Comparison of ENCODE assay signal across 8 cellular contexts in the genomic region with DNA sequence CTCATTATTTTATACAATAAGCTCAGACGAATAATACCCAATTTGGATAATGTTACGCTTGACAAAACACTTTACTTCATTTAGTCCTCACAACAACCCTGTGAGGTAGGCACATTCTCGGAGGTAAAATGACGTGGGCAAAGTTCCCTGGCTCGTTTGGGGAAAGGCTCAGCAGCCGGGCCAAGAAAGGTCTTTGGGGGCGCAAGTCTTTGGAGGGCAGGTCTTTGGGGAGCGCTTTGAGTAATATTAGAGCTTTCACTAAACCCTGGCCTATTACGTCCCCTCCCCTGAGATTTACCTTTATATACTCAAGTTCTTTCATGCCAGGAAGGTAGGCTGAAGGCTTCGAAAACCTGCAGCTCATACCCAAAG. TPM values are rescaled to one million over a fixed set of nuclear protein-coding genes. Genes with fewer than 3 reads are reported as not detected.
DNase-seq lines count a peak whose midpoint lies in the region; ATAC-seq and TF ChIP-seq lines count a peak whose summit lies in the region.

No MANE protein-coding gene starts in this region.

- H3K9ac ChIP-seq in GM23248, result peak overlapping the region; percentile 87

- TF ChIP-seq CTCF in 22Rv1 (IDR thresholded peaks at IDR 0.05), result no peak
- TF ChIP-seq CTCF in WTC11 (IDR thresholded peaks at IDR 0.05), result no peak
- TF ChIP-seq CTCF in glutamatergic neuron (IDR thresholded peaks at IDR 0.05; ENCODE audit: partially characterized antibody, unreplicated experiment), result no peak
- TF ChIP-seq CTCF in sigmoid colon (IDR thresholded peaks at IDR 0.05), result no peak

- H3K27me3 Mint-ChIP-seq in WTC11 (ENCODE audit: low read depth), result no peaks in the 10 kb centered on the region
- H3K27me3 Mint-ChIP-seq in glutamatergic neuron (ENCODE audit: unreplicated experiment), result peaks cover 4% of the 10 kb centered on the region

- DNase-seq in GM23248, result peak; percentile 28
- DNase-seq in WTC11 (ENCODE audit: low spot score), result no peak
- DNase-seq in glutamatergic neuron, result no peak
- DNase-seq in sigmoid colon, result no peak
- no peak for DNase-seq in GDM1 (lab: John Stamatoyannopoulos, UW)
- no peak for DNase-seq in cortex of kidney (lab: John Stamatoyannopoulos, UW)

- no peaks in the 10 kb centered on the region for H3K36me3 ChIP-seq in GM23248 (ENCODE audit: low read depth)
- no peaks in the 10 kb centered on the region for H3K36me3 ChIP-seq in sigmoid colon

- H3K4me3 Mint-ChIP-seq in WTC11 (peak overlapping the region; percentile 97), glutamatergic neuron (ENCODE audit: unreplicated experiment) (peak overlapping the region; percentile 98)

- H3K4me2 ChIP-seq in GM23248 (ENCODE audit: unreplicated experiment), result peak overlapping the region; percentile 83

- POLR2A ChIA-PET in WTC11 (lab: Charles Lee), result interaction anchor here (1.2 to 2.2 kb wide), 2 partner anchors 137 to 173 kb away, joined by 4 to 7 read pairs; no protein-coding TSS in a partner anchor

- no peak for TF ChIP-seq EP300 in sigmoid colon (IDR thresholded peaks at IDR 0.05)

- H3K4me3 ChIP-seq in GM23248 (peak overlapping the region; percentile 82), sigmoid colon (peak overlapping the region; percentile 64 to 77 (median 70))

- H3K9me3 Mint-ChIP-seq in WTC11, result no peaks in the 10 kb centered on the region
- peaks cover 9% of the 10 kb centered on the region for H3K9me3 Mint-ChIP-seq in glutamatergic neuron (ENCODE audit: unreplicated experiment)

- H3K4me1 ChIP-seq in GM23248 (ENCODE audit: insufficient read depth), result peaks cover 49% of the 10 kb centered on the region
- H3K4me1 ChIP-seq in sigmoid colon, result peaks cover 0 to 28% (median 19%) of the 10 kb centered on the region in 4 donors

- no peaks in the 10 kb centered on the region for H3K36me3 Mint-ChIP-seq in WTC11
- no peaks in the 10 kb centered on the region for H3K36me3 Mint-ChIP-seq in glutamatergic neuron (ENCODE audit: unreplicated experiment)

- H3K27ac ChIP-seq in 22Rv1, result peak overlapping the region; percentile 72
- peak overlapping the region; percentile 75 for H3K27ac ChIP-seq in GM23248
- H3K27ac ChIP-seq in sigmoid colon, result peak overlapping the region; percentile 91 to 97 (median 94)

- H3K4me1 Mint-ChIP-seq in WTC11 (peaks cover 8% of the 10 kb centered on the region), glutamatergic neuron (ENCODE audit: low read depth, unreplicated experiment) (no peaks in the 10 kb centered on the region)

- peak overlapping the region; percentile 92 for H2AFZ ChIP-seq in GM23248

- H3K9me3 ChIP-seq in GM23248 (ENCODE audit: low read depth) (no peaks in the 10 kb centered on the region), sigmoid colon (no peaks in the 10 kb centered on the region)

- H3K27me3 ChIP-seq in GM23248 (replicated peaks; ENCODE audit: insufficient read depth) (no peaks in the 10 kb centered on the region), sigmoid colon (no peaks in the 10 kb centered on the region)

- no peaks in the 10 kb centered on the region for H4K20me1 ChIP-seq in GM23248 (ENCODE audit: insufficient read depth)

- H3K27ac Mint-ChIP-seq in WTC11 (peak overlapping the region; percentile 96; the same call in 1 of the 2 replicates), glutamatergic neuron (ENCODE audit: unreplicated experiment) (peak overlapping the region; percentile 92)

- H3F3A ChIP-seq in GM23248 (ENCODE audit: insufficient read depth), result peaks cover 47% of the 10 kb centered on the region

- intact Hi-C loops in sigmoid colon (cut with DNase I), result loop anchor here (1.0 to 5.0 kb wide), 6 partner anchors 25 to 501 kb away; a partner anchor contains a TSS

- CTCF ChIA-PET in WTC11 (lab: Charles Lee), result interaction anchor here (0.7 to 1.9 kb wide), 4 partner anchors 41 to 503 kb away, joined by 3 to 11 read pairs (median 6); a partner anchor contains a TSS

- 13 to 14% methylated on average over 10 of the region's 10 CpGs for WGBS in GM23248 (ENCODE audit: low coverage in 1 of 2, low lambda C conversion rate in 2 of 2, missing lambda C conversion rate in 2 of 2), 2 experiments
- 7 to 18% methylated on average over 10 of the region's 10 CpGs for WGBS in sigmoid colon, 2 donors

- peaks cover 40% of the 10 kb centered on the region for H3K79me2 ChIP-seq in GM23248 (ENCODE audit: insufficient read depth)

- in situ Hi-C loops in GM23248 (cut with MboI), result no loop called here

- no peak for TF ChIP-seq POLR2A in sigmoid colon (IDR thresholded peaks at IDR 0.05)

- H3K9me2 ChIP-seq in GM23248 (ENCODE audit: insufficient read depth), result no peaks in the 10 kb centered on the region

- peak; percentile 8 for ATAC-seq in WTC11
- no peak for ATAC-seq in GM21367 (IDR thresholded peaks at IDR 0.05; ENCODE audit: unreplicated experiment)

TF ChIP-seq in WTC11, 78 proteins besides CTCF, POLR2A, EP300 and RAD21 (continues in another document):
- TF ChIP-seq ZNF671 (CRISPR knock-in tag; IDR thresholded peaks at IDR 0.05) (no peak), NR2C2 (CRISPR knock-in tag; IDR thresholded peaks at IDR 0.05) (no peak), ZNF416 (CRISPR knock-in tag; IDR thresholded peaks at IDR 0.05) (no peak)
- TF ChIP-seq, protein P1, sequence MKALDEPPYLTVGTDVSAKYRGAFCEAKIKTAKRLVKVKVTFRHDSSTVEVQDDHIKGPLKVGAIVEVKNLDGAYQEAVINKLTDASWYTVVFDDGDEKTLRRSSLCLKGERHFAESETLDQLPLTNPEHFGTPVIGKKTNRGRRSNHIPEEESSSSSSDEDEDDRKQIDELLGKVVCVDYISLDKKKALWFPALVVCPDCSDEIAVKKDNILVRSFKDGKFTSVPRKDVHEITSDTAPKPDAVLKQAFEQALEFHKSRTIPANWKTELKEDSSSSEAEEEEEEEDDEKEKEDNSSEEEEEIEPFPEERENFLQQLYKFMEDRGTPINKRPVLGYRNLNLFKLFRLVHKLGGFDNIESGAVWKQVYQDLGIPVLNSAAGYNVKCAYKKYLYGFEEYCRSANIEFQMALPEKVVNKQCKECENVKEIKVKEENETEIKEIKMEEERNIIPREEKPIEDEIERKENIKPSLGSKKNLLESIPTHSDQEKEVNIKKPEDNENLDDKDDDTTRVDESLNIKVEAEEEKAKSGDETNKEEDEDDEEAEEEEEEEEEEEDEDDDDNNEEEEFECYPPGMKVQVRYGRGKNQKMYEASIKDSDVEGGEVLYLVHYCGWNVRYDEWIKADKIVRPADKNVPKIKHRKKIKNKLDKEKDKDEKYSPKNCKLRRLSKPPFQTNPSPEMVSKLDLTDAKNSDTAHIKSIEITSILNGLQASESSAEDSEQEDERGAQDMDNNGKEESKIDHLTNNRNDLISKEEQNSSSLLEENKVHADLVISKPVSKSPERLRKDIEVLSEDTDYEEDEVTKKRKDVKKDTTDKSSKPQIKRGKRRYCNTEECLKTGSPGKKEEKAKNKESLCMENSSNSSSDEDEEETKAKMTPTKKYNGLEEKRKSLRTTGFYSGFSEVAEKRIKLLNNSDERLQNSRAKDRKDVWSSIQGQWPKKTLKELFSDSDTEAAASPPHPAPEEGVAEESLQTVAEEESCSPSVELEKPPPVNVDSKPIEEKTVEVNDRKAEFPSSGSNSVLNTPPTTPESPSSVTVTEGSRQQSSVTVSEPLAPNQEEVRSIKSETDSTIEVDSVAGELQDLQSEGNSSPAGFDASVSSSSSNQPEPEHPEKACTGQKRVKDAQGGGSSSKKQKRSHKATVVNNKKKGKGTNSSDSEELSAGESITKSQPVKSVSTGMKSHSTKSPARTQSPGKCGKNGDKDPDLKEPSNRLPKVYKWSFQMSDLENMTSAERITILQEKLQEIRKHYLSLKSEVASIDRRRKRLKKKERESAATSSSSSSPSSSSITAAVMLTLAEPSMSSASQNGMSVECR (CRISPR knock-in tag; IDR thresholded peaks at IDR 0.05; ENCODE audit: borderline replicate concordance), result no peak
- TF ChIP-seq, protein P2, sequence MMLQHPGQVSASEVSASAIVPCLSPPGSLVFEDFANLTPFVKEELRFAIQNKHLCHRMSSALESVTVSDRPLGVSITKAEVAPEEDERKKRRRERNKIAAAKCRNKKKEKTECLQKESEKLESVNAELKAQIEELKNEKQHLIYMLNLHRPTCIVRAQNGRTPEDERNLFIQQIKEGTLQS (CRISPR knock-in tag; conservative IDR thresholded peaks at IDR 0.05), result no peak
- TF ChIP-seq, protein P3, sequence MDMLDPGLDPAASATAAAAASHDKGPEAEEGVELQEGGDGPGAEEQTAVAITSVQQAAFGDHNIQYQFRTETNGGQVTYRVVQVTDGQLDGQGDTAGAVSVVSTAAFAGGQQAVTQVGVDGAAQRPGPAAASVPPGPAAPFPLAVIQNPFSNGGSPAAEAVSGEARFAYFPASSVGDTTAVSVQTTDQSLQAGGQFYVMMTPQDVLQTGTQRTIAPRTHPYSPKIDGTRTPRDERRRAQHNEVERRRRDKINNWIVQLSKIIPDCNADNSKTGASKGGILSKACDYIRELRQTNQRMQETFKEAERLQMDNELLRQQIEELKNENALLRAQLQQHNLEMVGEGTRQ (CRISPR knock-in tag; IDR thresholded peaks at IDR 0.05), result no peak
- TF ChIP-seq, protein P4, sequence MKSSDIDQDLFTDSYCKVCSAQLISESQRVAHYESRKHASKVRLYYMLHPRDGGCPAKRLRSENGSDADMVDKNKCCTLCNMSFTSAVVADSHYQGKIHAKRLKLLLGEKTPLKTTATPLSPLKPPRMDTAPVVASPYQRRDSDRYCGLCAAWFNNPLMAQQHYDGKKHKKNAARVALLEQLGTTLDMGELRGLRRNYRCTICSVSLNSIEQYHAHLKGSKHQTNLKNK (CRISPR knock-in tag; IDR thresholded peaks at IDR 0.05), result no peak

RNA-seq across cellular contexts. Expression of a gene that starts 0.4 kb away (rescaled TPM):
- 2.8 and 3.0 TPM in 2 replicates for total RNA-seq in GM23248 (2014; rRNA removed; shearing (Covaris generic))
- polyA plus RNA-seq in GM23248 (2016; fragmentation: Nextera tagmentation; extraction: Ambion mirVana) (3.6 and 4.0 TPM in 2 replicates), sigmoid colon (10 to 100 TPM in 2 of 3 donors, 1 to 10 TPM in 1; 5.1 to 28.0 (median 13.2) TPM)
- total RNA-seq in WTC11 (2021) (1.2 to 1.7 TPM (median 1.6 TPM) in 3 replicates), glutamatergic neuron (ENCODE audit: unreplicated experiment) (1.2 TPM), sigmoid colon (1 to 10 TPM in 3 of 4 donors, under 1 TPM in 1; 0.55 to 3.1 (median 1.9) TPM)

RNA-seq across cellular contexts. Expression of a gene that starts 0.8 kb away (rescaled TPM):
- 22.8 and 35.2 TPM in 2 replicates for total RNA-seq in GM23248 (2014; rRNA removed; shearing (Covaris generic))
- polyA plus RNA-seq in GM23248 (2016; fragmentation: Nextera tagmentation; extraction: Ambion mirVana), result 45.6 and 46.1 TPM in 2 replicates
- 16.5 to 21.5 TPM (median 21.0 TPM) in 3 replicates for total RNA-seq in WTC11 (2021)
- total RNA-seq in glutamatergic neuron (ENCODE audit: unreplicated experiment), result 29.9 TPM
- 10 to 100 TPM; 24.4 to 52.3 (median 31.2) TPM for total RNA-seq in sigmoid colon
- 10 to 100 TPM; 22.9 to 25.2 (median 25.0) TPM for polyA plus RNA-seq in sigmoid colon
